Comparison of ENCODE assay signal across 7 cellular contexts in the genomic region with DNA sequence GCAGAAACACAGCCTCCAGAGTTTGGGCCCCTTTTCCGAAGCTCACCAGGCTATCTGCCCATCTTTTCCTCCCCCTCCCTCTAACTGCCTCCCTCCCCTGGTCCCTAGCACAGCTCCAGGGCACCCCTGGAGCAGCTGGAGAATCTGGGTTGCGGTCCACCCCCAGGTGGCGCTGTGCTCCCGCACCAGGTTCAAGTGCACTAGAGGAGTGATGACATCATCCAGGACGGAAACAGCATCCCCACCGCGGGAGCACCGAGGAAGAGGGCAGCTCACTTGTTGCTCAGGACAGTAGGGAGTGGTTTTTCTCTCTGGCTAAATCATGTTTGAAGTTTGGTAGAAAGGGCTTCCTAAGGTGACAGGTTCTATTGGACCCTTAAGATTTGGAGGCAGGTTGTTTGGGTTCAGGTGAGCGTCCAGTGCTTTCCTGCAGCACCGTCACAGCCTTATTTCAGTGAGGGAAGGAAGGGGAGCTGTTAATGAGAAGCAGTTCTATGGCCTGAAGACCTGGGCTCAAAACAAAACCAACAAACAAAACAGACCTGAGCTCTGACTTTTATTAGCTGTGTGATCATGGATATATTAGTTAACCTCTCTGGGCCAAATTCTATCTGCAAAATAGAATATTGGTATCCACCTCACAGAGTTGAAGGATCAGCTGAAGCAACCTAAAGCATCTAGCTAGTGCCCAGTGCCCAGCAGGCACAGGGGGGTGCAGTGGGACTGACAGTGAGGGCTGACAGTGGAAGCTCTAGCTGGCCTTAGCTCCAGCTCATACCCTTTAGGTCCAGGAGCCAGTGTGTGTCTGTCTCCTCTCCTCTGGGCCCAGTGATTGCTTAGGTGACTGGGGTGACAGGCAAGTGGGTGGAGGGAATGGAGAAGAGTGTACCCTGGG. TPM values are rescaled to one million over a fixed set of nuclear protein-coding genes. Genes with fewer than 3 reads are reported as not detected.
DNase-seq lines count a peak whose midpoint lies in the region; ATAC-seq, FAIRE-seq and TF ChIP-seq lines count a peak whose summit lies in the region.

No MANE protein-coding gene starts in this region.

- no peak overlapping the region for H3K27ac Mint-ChIP-seq in activated B cell treated with CpG ODN at 0.5 μM for 24 hours

- FAIRE-seq in GM18507 (lab: Jason Lieb, UNC) (peak; percentile 98), keratinocyte (lab: Jason Lieb, UNC) (peak; percentile 96)

- H3K4me2 ChIP-seq in mammary epithelial cell (ENCODE audit: insufficient read depth, low read depth, low read length) (no peak overlapping the region), keratinocyte (ENCODE audit: control insufficient read depth, extremely low read depth, insufficient read depth, low read depth, low read length) (peak overlapping the region; percentile 64)

- H3K4me1 ChIP-seq in mammary epithelial cell (ENCODE audit: insufficient read depth, low read length) (peaks cover 21% of the 10 kb centered on the region), keratinocyte (ENCODE audit: control insufficient read depth, extremely low read depth, insufficient read depth, low read length) (peaks cover 15% of the 10 kb centered on the region)

- no peak for TF ChIP-seq CTCF in activated B cell treated with CpG ODN at 0.5 μM for 24 hours (IDR thresholded peaks at IDR 0.05)
- peak; percentile 89 to 98 for TF ChIP-seq CTCF in mammary epithelial cell (conservative IDR thresholded peaks at IDR 0.05 in 1 of 2, IDR thresholded peaks at IDR 0.05 in 1 of 2; ENCODE audit: extremely low read depth in 1 of 2, insufficient read depth in 1 of 2, low read depth in 1 of 2, low read length in 2 of 2)
- TF ChIP-seq CTCF in keratinocyte (optimal IDR thresholded peaks at IDR 0.05 in 1 of 3, IDR thresholded peaks at IDR 0.05 in 1 of 3, conservative IDR thresholded peaks at IDR 0.05 in 1 of 3; ENCODE audit: extremely low read depth in 1 of 3, insufficient read depth in 2 of 3, low read length in 3 of 3) = peak; percentile 94 to 98 (median 96)

- dilution Hi-C loops in mammary epithelial cell (cut with HindIII; ENCODE audit: low sequenced_read_pairs) = no loop called here
- dilution Hi-C loops in keratinocyte (cut with MboI; ENCODE audit: extremely low pct_ligation_motif_present, low sequenced_read_pairs) = no loop called here

- peaks cover 4% of the 10 kb centered on the region for H3K9me1 ChIP-seq in keratinocyte (ENCODE audit: control insufficient read depth, extremely low read depth, insufficient read depth, low read length)

- no peak overlapping the region for H3K27ac ChIP-seq in mammary epithelial cell (ENCODE audit: insufficient read depth, low read depth, low read length)
- H3K27ac ChIP-seq in keratinocyte (ENCODE audit: control insufficient read depth, insufficient read depth, low read length) = no peak overlapping the region

- intact Hi-C loops in activated B cell treated with CpG ODN at 0.5 μM for 24 hours (cut with micrococcal nuclease) (loop anchor here (1.0 kb wide), 2 partner anchors 76 to 239 kb away; no protein-coding TSS in a partner anchor), mammary epithelial cell (cut with micrococcal nuclease) (loop anchor here (1.0 to 2.0 kb wide), 5 partner anchors 18 to 223 kb away; a partner anchor contains a TSS)

- peak overlapping the region; percentile 10 for H2AFZ ChIP-seq in mammary epithelial cell (ENCODE audit: low read depth, low read length)
- H2AFZ ChIP-seq in keratinocyte (ENCODE audit: control insufficient read depth, low read length) = no peak overlapping the region

- no peaks in the 10 kb centered on the region for H3K79me2 ChIP-seq in mammary epithelial cell (ENCODE audit: insufficient read depth, low read length)
- no peaks in the 10 kb centered on the region for H3K79me2 ChIP-seq in keratinocyte (ENCODE audit: control insufficient read depth, insufficient read depth, low read length)

- H3K4me3 ChIP-seq in mammary epithelial cell (replicated peaks in 1 of 3; ENCODE audit: insufficient read depth in 1 of 3, low read depth in 2 of 3, low read length in 3 of 3) = no peak overlapping the region
- H3K4me3 ChIP-seq in keratinocyte (ENCODE audit: control insufficient read depth in 2 of 3, extremely low read depth in 1 of 3, insufficient read depth in 2 of 3, low read depth in 1 of 3, low read length in 3 of 3) = no peak overlapping the region

- ATAC-seq in HG03135 (IDR thresholded peaks at IDR 0.05; ENCODE audit: unreplicated experiment) = peak; percentile 81
- peak; percentile 77 for ATAC-seq in activated B cell treated with CpG ODN at 0.5 μM for 24 hours (ENCODE audit: low read depth)

- BruUV-seq in mammary epithelial cell (replicated peaks; lab: Mats Ljungman, UMichigan) = no TSS peak

- H3K27me3 ChIP-seq in mammary epithelial cell (ENCODE audit: insufficient read depth, low read length) (no peaks in the 10 kb centered on the region), keratinocyte (ENCODE audit: control insufficient read depth, extremely low read depth, insufficient read depth, low read length) (no peaks in the 10 kb centered on the region)

- no peaks in the 10 kb centered on the region for H3K9me3 Mint-ChIP-seq in activated B cell treated with CpG ODN at 0.5 μM for 24 hours

- H4K20me1 ChIP-seq in mammary epithelial cell (ENCODE audit: insufficient read depth, low read length) = no peaks in the 10 kb centered on the region
- no peaks in the 10 kb centered on the region for H4K20me1 ChIP-seq in keratinocyte (ENCODE audit: control insufficient read depth, extremely low read depth, insufficient read depth, low read length)

- POLR2A ChIA-PET in activated B cell treated with CpG ODN at 0.5 μM for 24 hours (lab: Charles Lee) = no interaction called here

- in situ Hi-C loops in mammary epithelial cell (cut with MboI; ENCODE audit: low sequenced_read_pairs in 2 of 2) = loop anchor here (5.0 to 10.0 kb wide), 3 partner anchors 76 to 229 kb away; a partner anchor contains a TSS

- H3K36me3 ChIP-seq in mammary epithelial cell (ENCODE audit: insufficient read depth, low read length) (no peaks in the 10 kb centered on the region), keratinocyte (ENCODE audit: control insufficient read depth in 2 of 2, extremely low read depth in 1 of 2, insufficient read depth in 2 of 2, low read length in 2 of 2) (no peaks in the 10 kb centered on the region)

- H3K27me3 Mint-ChIP-seq in activated B cell treated with CpG ODN at 0.5 μM for 24 hours = peaks cover 27% of the 10 kb centered on the region

- 13% methylated on average over 10 of the region's 10 CpGs for WGBS in mammary epithelial cell (ENCODE audit: low coverage, missing lambda C conversion rate)

- H3K36me3 Mint-ChIP-seq in activated B cell treated with CpG ODN at 0.5 μM for 24 hours (ENCODE audit: low read depth) = no peaks in the 10 kb centered on the region

- H3K4me1 Mint-ChIP-seq in activated B cell treated with CpG ODN at 0.5 μM for 24 hours = peaks cover 5% of the 10 kb centered on the region

- H3K9ac ChIP-seq in mammary epithelial cell (ENCODE audit: insufficient read depth, low read length) (no peak overlapping the region), keratinocyte (ENCODE audit: control insufficient read depth, extremely low read depth, insufficient read depth, low read length) (no peak overlapping the region)

- DNase-seq in GM18507 (ENCODE audit: extremely low spot score, insufficient read length, low read depth) (peak; percentile 68), NCI-H345 (lab: John Stamatoyannopoulos, UW) (peak; percentile 89), activated B cell treated with CpG ODN at 0.5 μM for 24 hours (peak; percentile 52), mammary epithelial cell (peak; percentile 78), keratinocyte (ENCODE audit: low read depth, low spot score) (peak; percentile 63)
- DNase-seq in stimulated activated CD4-positive, alpha-beta T cell treated with anti-CD3 and anti-CD28 coated beads, Interleukin-15, amount 100 ng/mL, for 1 hour (ENCODE audit: low read depth in 1 of 2, low spot score in 1 of 2) = peak; percentile 60 to 67

- H3K4me3 Mint-ChIP-seq in activated B cell treated with CpG ODN at 0.5 μM for 24 hours = peak overlapping the region; percentile 55

- H3K9me3 ChIP-seq in mammary epithelial cell (replicated peaks; ENCODE audit: insufficient read depth, low read length) (no peaks in the 10 kb centered on the region), keratinocyte (ENCODE audit: control insufficient read depth, low read depth, low read length) (no peaks in the 10 kb centered on the region)

- CTCF ChIA-PET in activated B cell treated with CpG ODN at 0.5 μM for 24 hours (lab: Charles Lee) (interaction anchor here (0.6 to 3.4 kb wide), 16 partner anchors 8 to 239 kb away, joined by 3 to 34 read pairs (median 4); no protein-coding TSS in a partner anchor), mammary epithelial cell (lab: Charles Lee; ENCODE audit: low non-redundant PET) (interaction anchor here (0.6 to 1.4 kb wide), 6 partner anchors 18 to 805 kb away, joined by 3 to 11 read pairs (median 4); no protein-coding TSS in a partner anchor)

RNA-seq across cellular contexts. Expression of a gene that starts 7.5 kb away (rescaled TPM):
- total RNA-seq in activated B cell treated with CpG ODN at 0.5 μM for 24 hours (0.24 and 0.35 TPM in 2 replicates), mammary epithelial cell (10 to 100 TPM; 11.7 to 18.3 TPM)
- polyA plus RNA-seq in mammary epithelial cell (14.3 TPM), keratinocyte (2.2 to 5.8 TPM (median 4.0 TPM) in 3 replicates)
- polyA minus RNA-seq in mammary epithelial cell (5.9 TPM), keratinocyte (1.9 to 7.4 TPM (median 6.7 TPM) in 3 replicates)
- 0.46 TPM for polyA plus RNA-seq in keratinocyte (2011; ENCODE audit: low read depth)
- 3.6 and 6.3 TPM in 2 replicates for polyA plus RNA-seq in keratinocyte (2011; cell fraction: cytosol; rRNA removed)
- polyA plus RNA-seq in keratinocyte (2011; cell fraction: nucleus; rRNA removed) = 2.3 and 3.2 TPM in 2 replicates
- polyA plus RNA-seq in keratinocyte (2012; ENCODE audit: low replicate concordance) = 3.3 and 4.0 TPM in 2 replicates
- 4.0 TPM for polyA minus RNA-seq in keratinocyte (2011; cell fraction: cytosol; rRNA and poly(A)+ RNA removed)
- polyA minus RNA-seq in keratinocyte (2011; cell fraction: nucleus; rRNA and poly(A)+ RNA removed) = 0.93 and 2.1 TPM in 2 replicates

RNA-seq across cellular contexts. Expression of a gene that starts 50.2 kb away (rescaled TPM):
- total RNA-seq in activated B cell treated with CpG ODN at 0.5 μM for 24 hours (not detected in 2 replicates), mammary epithelial cell (10 to 100 TPM in 1 of 2 donors, not detected in 1; 29.5 TPM)
- polyA plus RNA-seq in mammary epithelial cell (not detected), keratinocyte (0.01 TPM in 1 of 3 replicates, not detected in the others)
- polyA minus RNA-seq in mammary epithelial cell (not detected), keratinocyte (not detected in 3 replicates)
- not detected for polyA plus RNA-seq in keratinocyte (2011; ENCODE audit: low read depth)
- 0.04 and 0.05 TPM in 2 replicates for polyA plus RNA-seq in keratinocyte (2011; cell fraction: cytosol; rRNA removed)
- 0.04 and 0.08 TPM in 2 replicates for polyA plus RNA-seq in keratinocyte (2011; cell fraction: nucleus; rRNA removed)
- 0.08 TPM in 1 of 2 replicates, not detected in the other for polyA plus RNA-seq in keratinocyte (2012; ENCODE audit: low replicate concordance)
- not detected for polyA minus RNA-seq in keratinocyte (2011; cell fraction: cytosol; rRNA and poly(A)+ RNA removed)
- polyA minus RNA-seq in keratinocyte (2011; cell fraction: nucleus; rRNA and poly(A)+ RNA removed) = not detected in 2 replicates

RNA-seq across cellular contexts. Expression of a gene that starts 59.1 kb away (rescaled TPM):
- total RNA-seq in activated B cell treated with CpG ODN at 0.5 μM for 24 hours (50.4 and 51.3 TPM in 2 replicates), mammary epithelial cell (10 to 100 TPM; 44.5 to 69.9 TPM)
- polyA plus RNA-seq in mammary epithelial cell (64.3 TPM), keratinocyte (72.5 to 116 TPM (median 102 TPM) in 3 replicates)
- polyA minus RNA-seq in mammary epithelial cell (46.9 TPM), keratinocyte (25.1 to 36.6 TPM (median 34.0 TPM) in 3 replicates)
- polyA plus RNA-seq in keratinocyte (2011; ENCODE audit: low read depth) = 29.4 TPM
- 66.3 and 111 TPM in 2 replicates for polyA plus RNA-seq in keratinocyte (2011; cell fraction: cytosol; rRNA removed)
- polyA plus RNA-seq in keratinocyte (2011; cell fraction: nucleus; rRNA removed) = 48.0 and 65.9 TPM in 2 replicates
- 58.3 and 79.9 TPM in 2 replicates for polyA plus RNA-seq in keratinocyte (2012; ENCODE audit: low replicate concordance)
- polyA minus RNA-seq in keratinocyte (2011; cell fraction: cytosol; rRNA and poly(A)+ RNA removed) = 28.6 TPM
- 17.3 and 31.0 TPM in 2 replicates for polyA minus RNA-seq in keratinocyte (2011; cell fraction: nucleus; rRNA and poly(A)+ RNA removed)
